34 cellular contexts compared by ENCODE assay signal in the genomic region with DNA sequence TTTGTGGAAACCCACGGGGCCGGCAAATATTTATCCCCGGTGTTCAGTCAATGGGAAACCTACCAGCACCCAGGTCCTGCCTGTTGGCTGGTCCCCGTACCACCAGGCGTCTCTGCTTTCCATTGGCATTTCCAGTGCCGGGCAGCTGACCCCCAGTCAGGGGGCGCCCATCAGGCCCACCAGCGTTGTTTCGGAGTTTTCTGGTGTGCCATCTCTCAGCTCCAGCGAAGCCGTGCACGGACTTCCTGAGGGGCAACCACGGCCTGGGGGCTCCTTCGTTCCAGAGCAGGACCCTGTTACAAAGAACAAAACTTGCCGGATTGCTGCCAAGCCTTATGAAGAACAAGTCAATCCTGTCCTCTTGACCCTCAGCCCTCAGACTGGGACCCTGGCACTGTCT.
"Had no signal": no experiment of that assay in that cellular context is flagged by ENCODE, and none has a peak within 500 bp of the region (broad histone marks: within the 10 kb centered on the region; RNA-seq: fewer than 3 reads in every experiment).

No MANE protein-coding gene starts in this region.

- H3K27me3 ChIP-seq: body of pancreas, brain microvascular endothelial cell had no signal

- H3K36me3 ChIP-seq: brain microvascular endothelial cell, breast epithelium had no signal

- H3K4me3 Mint-ChIP-seq: activated B cell treated with CpG ODN at 0.5 μM for 24 hours; activated CD4-positive, alpha-beta memory T cell treated with anti-CD3 and anti-CD28 coated beads for 36 hours; activated CD4-positive, alpha-beta T cell treated with anti-CD3 and anti-CD28 coated beads, Interleukin-2, amount 10 ng/mL, durations not matched to agents 24 days and 14 days; activated CD8-positive, alpha-beta T cell treated with anti-CD3 and anti-CD28 coated beads for 36 hours; activated naive CD4-positive, alpha-beta T cell treated with anti-CD3 and anti-CD28 coated beads for 36 hours; activated naive CD8-positive, alpha-beta T cell treated with anti-CD3 and anti-CD28 coated beads for 36 hours; activated T-cell treated with anti-CD3 and anti-CD28 coated beads, Interleukin-2, amount 50 U/mL, for 4 hours; activated T-cell treated with anti-CD3 and anti-CD28 coated beads, Interleukin-2, amount 50 U/mL, for 72 hours; activated T-helper 1 cell treated with anti-CD3 and anti-CD28 coated beads, Interleukin-12 subunit alpha, Interleukin-12 subunit beta, Interleukin-2, Interleukin-4 antibody, amounts not matched to agents 30 ng/mL and 10 ng/mL and 1 ng/mL, durations not matched to agents 14 hours and 24 hours and 36 hours; activated T-helper 17 cell treated with anti-CD3 and anti-CD28 coated beads, Interleukin-2, amount 50 U/mL, for 72 hours; T-cell; T-helper 2 cell treated with Interferon-gamma antibody and Interleukin-4, amounts not matched to agents 5 μg/mL and 100 μg/mL, for 36 hours had no signal

- H3K27ac ChIP-seq: body of pancreas, brain microvascular endothelial cell, breast epithelium, VCaP had no signal

- H3K4me1 Mint-ChIP-seq: activated B cell treated with CpG ODN at 0.5 μM for 24 hours; activated CD4-positive, alpha-beta T cell treated with anti-CD3 and anti-CD28 coated beads, Interleukin-2, amount 10 ng/mL, durations not matched to agents 24 days and 14 days; activated T-helper 17 cell treated with anti-CD3 and anti-CD28 coated beads, Interleukin-2, amount 50 U/mL, for 72 hours; T-cell had no signal

- FAIRE-seq: astrocyte, TTC549 had no signal

- H3K4me1 ChIP-seq: body of pancreas, breast epithelium had no signal

- H3K27ac Mint-ChIP-seq: activated B cell treated with CpG ODN at 0.5 μM for 24 hours; activated CD4-positive, alpha-beta memory T cell treated with anti-CD3 and anti-CD28 coated beads for 36 hours; activated CD4-positive, alpha-beta T cell treated with anti-CD3 and anti-CD28 coated beads, Interleukin-2, amount 10 ng/mL, durations not matched to agents 24 days and 14 days; activated CD8-positive, alpha-beta T cell treated with anti-CD3 and anti-CD28 coated beads for 36 hours; activated naive CD4-positive, alpha-beta T cell treated with anti-CD3 and anti-CD28 coated beads for 36 hours; activated naive CD8-positive, alpha-beta T cell treated with anti-CD3 and anti-CD28 coated beads for 36 hours; activated T-helper 1 cell treated with anti-CD3 and anti-CD28 coated beads, Interleukin-12 subunit alpha, Interleukin-12 subunit beta, Interleukin-2, Interleukin-4 antibody, amounts not matched to agents 30 ng/mL and 10 ng/mL and 1 ng/mL, durations not matched to agents 14 hours and 24 hours and 36 hours; activated T-helper 17 cell treated with anti-CD3 and anti-CD28 coated beads, Interleukin-2, amount 50 U/mL, for 72 hours; T-cell; T-helper 2 cell treated with Interferon-gamma antibody and Interleukin-4, amounts not matched to agents 5 μg/mL and 100 μg/mL, for 36 hours had no signal

- DNase-seq: activated B cell treated with CpG ODN at 0.5 μM for 24 hours; activated CD4-positive, alpha-beta memory T cell treated with anti-CD3 and anti-CD28 coated beads for 36 hours; activated CD4-positive, alpha-beta T cell treated with anti-CD3 and anti-CD28 coated beads for 4 hours; activated CD4-positive, alpha-beta T cell treated with anti-CD3 and anti-CD28 coated beads, Interleukin-2, amount 10 ng/mL, durations not matched to agents 24 days and 14 days; activated CD4-positive, alpha-beta T cell treated with anti-CD3 and anti-CD28 coated beads, Interleukin-2, amount 50 U/mL, for 1 hour; activated CD4-positive, alpha-beta T cell treated with anti-CD3 and anti-CD28 coated beads, Interleukin-2, amount 50 U/mL, for 4 hours; activated CD4-positive, CD25-positive, alpha-beta regulatory T cell treated with anti-CD3 and anti-CD28 coated beads, Interleukin-2, amount 50 U/mL, for 72 hours; activated CD8-positive, alpha-beta memory T cell treated with anti-CD3 and anti-CD28 coated beads, Interleukin-2, amount 50 U/mL, for 4 hours; activated CD8-positive, alpha-beta T cell treated with anti-CD3 and anti-CD28 coated beads for 36 hours; activated effector memory CD4-positive, alpha-beta T cell treated with anti-CD3 and anti-CD28 coated beads, Interleukin-2, amount 50 U/mL, for 16 hours; activated gamma-delta T cell treated with Interleukin-2 at 50 U/mL for 16 hours; activated naive CD4-positive, alpha-beta T cell; activated naive CD4-positive, alpha-beta T cell treated with anti-CD3 and anti-CD28 coated beads for 36 hours; activated naive CD4-positive, alpha-beta T cell treated with anti-CD3 and anti-CD28 coated beads, Interleukin-2, amount 50 U/mL, for 16 hours; activated naive CD8-positive, alpha-beta T cell treated with anti-CD3 and anti-CD28 coated beads for 36 hours; activated T-cell treated with anti-CD3 and anti-CD28 coated beads for 4 hours; activated T-cell treated with anti-CD3 and anti-CD28 coated beads, Interleukin-2, amount 50 U/mL, for 1 hour; activated T-cell treated with anti-CD3 and anti-CD28 coated beads, Interleukin-2, amount 50 U/mL, for 4 hours; activated T-cell treated with anti-CD3 and anti-CD28 coated beads, Interleukin-2, amount 50 U/mL, for 72 hours; amniotic stem cell; body of pancreas; brain microvascular endothelial cell; central memory CD4-positive, alpha-beta T cell; T-cell; T-helper 2 cell; T-helper 9 cell had no signal

- H3K4me3 ChIP-seq: body of pancreas, breast epithelium had no signal

- H3K27me3 Mint-ChIP-seq: activated B cell treated with CpG ODN at 0.5 μM for 24 hours; activated CD4-positive, alpha-beta memory T cell treated with anti-CD3 and anti-CD28 coated beads for 36 hours; activated CD4-positive, alpha-beta T cell treated with anti-CD3 and anti-CD28 coated beads, Interleukin-2, amount 10 ng/mL, durations not matched to agents 24 days and 14 days; activated CD8-positive, alpha-beta T cell treated with anti-CD3 and anti-CD28 coated beads for 36 hours; activated naive CD8-positive, alpha-beta T cell treated with anti-CD3 and anti-CD28 coated beads for 36 hours; activated T-helper 17 cell treated with anti-CD3 and anti-CD28 coated beads, Interleukin-2, amount 50 U/mL, for 72 hours; T-cell had no signal

- ATAC-seq: activated CD8-positive, alpha-beta T cell treated with anti-CD3 and anti-CD28 coated beads for 36 hours; activated naive CD4-positive, alpha-beta T cell treated with anti-CD3 and anti-CD28 coated beads, Interleukin-2, amount 50 U/mL, for 72 hours; activated T-cell treated with anti-CD3 and anti-CD28 coated beads, Interleukin-2, amount 50 U/mL, for 4 hours; activated T-cell treated with anti-CD3 and anti-CD28 coated beads, Interleukin-2, amount 50 U/mL, for 72 hours; activated T-helper 17 cell treated with anti-CD3 and anti-CD28 coated beads, Interleukin-2, amount 50 U/mL, for 72 hours; body of pancreas; T-cell had no signal

- H3K9me3 ChIP-seq: body of pancreas, breast epithelium had no signal
